ENCODE assay signal across 13 cellular contexts in the genomic region with DNA sequence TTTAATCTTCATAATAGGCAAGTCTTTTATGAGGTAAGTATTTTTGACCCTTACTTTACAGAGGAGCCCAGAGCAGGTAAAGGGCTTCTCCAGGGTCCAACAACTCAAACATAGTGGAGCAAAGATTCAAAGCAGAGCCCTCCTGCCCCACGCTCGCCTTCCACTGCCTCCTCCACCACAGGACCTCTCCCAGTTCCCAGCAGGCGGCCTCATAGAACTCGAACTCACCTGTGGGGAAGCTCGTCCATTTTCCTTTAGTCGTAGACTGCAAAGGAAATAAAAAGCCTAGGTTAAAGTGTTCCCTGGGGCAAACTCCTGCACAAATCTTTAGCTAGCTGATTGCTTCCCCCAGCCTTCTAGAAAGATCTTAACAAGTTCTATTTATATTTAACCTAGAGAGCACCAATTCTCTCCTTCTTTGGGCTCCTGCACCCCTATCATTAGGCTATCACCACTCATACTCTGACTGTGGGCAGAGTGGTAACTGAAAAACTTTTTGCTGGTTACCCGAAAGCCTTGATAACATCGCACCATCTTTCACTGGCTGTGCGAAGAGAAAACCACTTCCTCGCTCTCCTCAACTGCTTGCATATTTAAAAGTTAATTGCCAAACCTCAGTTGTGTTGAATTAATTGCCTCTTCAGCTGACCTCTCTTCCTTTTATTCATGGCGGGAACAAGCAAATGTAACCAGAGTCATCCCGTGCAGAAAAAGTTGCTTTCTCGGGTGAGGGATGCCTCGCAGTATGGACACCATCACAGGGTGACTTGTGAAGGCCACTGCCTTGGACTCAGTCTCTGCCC.
DNase-seq lines count a peak whose midpoint lies in the region; ATAC-seq, FAIRE-seq and TF ChIP-seq lines count a peak whose summit lies in the region.
"Had no signal": no experiment of that assay in that cellular context is flagged by ENCODE, and none has a peak within 500 bp of the region (broad histone marks: within the 10 kb centered on the region; RNA-seq: fewer than 3 reads in every experiment).

No MANE protein-coding gene starts in this region.

- peak; percentile 95 to 96 for ATAC-seq in CD4-positive, CD25-positive, alpha-beta regulatory T cell (ENCODE audit: low read depth in 2 of 2)
- ATAC-seq in GM19452 (IDR thresholded peaks at IDR 0.05; ENCODE audit: unreplicated experiment) = peak; percentile 76
- peak; percentile 97 for ATAC-seq in central memory CD8-positive, alpha-beta T cell (replicated peaks; ENCODE audit: extremely low read depth, poor library complexity, severe bottlenecking)

- H3K27ac ChIP-seq in CD4-positive, CD25-positive, alpha-beta regulatory T cell (ENCODE audit: insufficient read depth, low read length, poor library complexity, severe bottlenecking) = no peak overlapping the region
- H3K27ac ChIP-seq: BLaER1 treated with 17β-estradiol and CSF1 and Interleukin-3, amounts not matched to agents 10 nM and 100 nM had no signal

- H3K9me3 ChIP-seq in CD4-positive, CD25-positive, alpha-beta regulatory T cell (ENCODE audit: control insufficient read depth in 2 of 2, low read length in 2 of 2) = peaks cover 0 to 6% of the 10 kb centered on the region in 2 experiments

- H3K27me3 ChIP-seq in CD4-positive, CD25-positive, alpha-beta regulatory T cell (ENCODE audit: control insufficient read depth, insufficient read depth, low read length) = no peaks in the 10 kb centered on the region
- H3K27me3 ChIP-seq: BLaER1 treated with 17β-estradiol and CSF1 and Interleukin-3, amounts not matched to agents 10 nM and 100 nM had no signal

- peaks cover 0 to 4% (median 2%) of the 10 kb centered on the region in 7 donors for H3K9me3 Mint-ChIP-seq in CD4-positive, CD25-positive, alpha-beta regulatory T cell
- H3K9me3 Mint-ChIP-seq in central memory CD8-positive, alpha-beta T cell = no peaks in the 10 kb centered on the region

- no peaks in the 10 kb centered on the region for H3K36me3 Mint-ChIP-seq in CD4-positive, CD25-positive, alpha-beta regulatory T cell
- peaks cover 3% of the 10 kb centered on the region for H3K36me3 Mint-ChIP-seq in central memory CD8-positive, alpha-beta T cell (ENCODE audit: insufficient read depth)
- H3K36me3 Mint-ChIP-seq: brain, naive B cell had no signal

- H3K27ac Mint-ChIP-seq in CD4-positive, CD25-positive, alpha-beta regulatory T cell = peak overlapping the region in 1 of 3 donors; percentile 52
- H3K27ac Mint-ChIP-seq in central memory CD8-positive, alpha-beta T cell (ENCODE audit: low read depth) = no peak overlapping the region
- H3K27ac Mint-ChIP-seq: brain had no signal

- H3K4me1 ChIP-seq in CD4-positive, CD25-positive, alpha-beta regulatory T cell (ENCODE audit: control insufficient read depth, insufficient read depth, low read length, poor library complexity, severe bottlenecking) = peaks cover 39% of the 10 kb centered on the region

- no peaks in the 10 kb centered on the region for H3K27me3 Mint-ChIP-seq in CD4-positive, CD25-positive, alpha-beta regulatory T cell
- H3K27me3 Mint-ChIP-seq in central memory CD8-positive, alpha-beta T cell = peaks cover 55% of the 10 kb centered on the region

- H3K4me3 ChIP-seq in CD4-positive, CD25-positive, alpha-beta regulatory T cell (ENCODE audit: low read depth, low read length) = peak overlapping the region; percentile 43
- H3K4me3 ChIP-seq: BLaER1 treated with 17β-estradiol and CSF1 and Interleukin-3, amounts not matched to agents 10 nM and 100 nM had no signal

- no peak for FAIRE-seq in H54 (lab: Jason Lieb, UNC)

- no peak for TF ChIP-seq POLR2A in H54 (IDR thresholded peaks at IDR 0.05; ENCODE audit: low read depth, low read length)

- no peaks in the 10 kb centered on the region for H3K36me3 ChIP-seq in CD4-positive, CD25-positive, alpha-beta regulatory T cell (ENCODE audit: control insufficient read depth, insufficient read depth, low read length)
- H3K36me3 ChIP-seq: BLaER1 treated with 17β-estradiol and CSF1 and Interleukin-3, amounts not matched to agents 10 nM and 100 nM had no signal

- peaks cover 30 to 67% (median 42%) of the 10 kb centered on the region in 4 donors for H3K4me1 Mint-ChIP-seq in CD4-positive, CD25-positive, alpha-beta regulatory T cell
- peaks cover 62% of the 10 kb centered on the region for H3K4me1 Mint-ChIP-seq in central memory CD8-positive, alpha-beta T cell

- peak in 2 of 3 donors; percentile 72 to 90 for DNase-seq in CD4-positive, CD25-positive, alpha-beta regulatory T cell
- DNase-seq in OCI-M1 (lab: John Stamatoyannopoulos, UW) (peak; percentile 50), OCI-M2 (lab: John Stamatoyannopoulos, UW; ENCODE audit: unreplicated experiment) (no peak), middle frontal gyrus (ENCODE audit: extremely low spot score, low spot score) (no peak), mucosa of gallbladder (ENCODE audit: low spot score) (no peak), H54 (ENCODE audit: insufficient read length, low spot score) (no peak)
- DNase-seq in central memory CD8-positive, alpha-beta T cell (ENCODE audit: low spot score in 2 of 2) = peak; percentile 19 to 53
- DNase-seq: naive B cell, NCI-H2107, SW 1271 had no signal

- peak overlapping the region; percentile 24 to 80 (median 45) for H3K4me3 Mint-ChIP-seq in CD4-positive, CD25-positive, alpha-beta regulatory T cell
- H3K4me3 Mint-ChIP-seq in central memory CD8-positive, alpha-beta T cell = peak overlapping the region; percentile 53
- H3K4me3 Mint-ChIP-seq: brain had no signal

Comparison
In these comparisons a context has a peak if more than half of its experiments do, and no peak if none do; other contexts are left out.
1. DNase-seq: peak in CD4-positive, CD25-positive, alpha-beta regulatory T cell (2 of 3), OCI-M1 (single experiment) and central memory CD8-positive, alpha-beta T cell (2 of 2); none in OCI-M2 (single experiment), middle frontal gyrus (single experiment), mucosa of gallbladder (single experiment) and H54 (single experiment).
2. Peak in every context shown above with its lines, with median percentiles within 50 percentile points of each other: ATAC-seq.